ENCODE assay signal across 1 cellular context in the genomic region with DNA sequence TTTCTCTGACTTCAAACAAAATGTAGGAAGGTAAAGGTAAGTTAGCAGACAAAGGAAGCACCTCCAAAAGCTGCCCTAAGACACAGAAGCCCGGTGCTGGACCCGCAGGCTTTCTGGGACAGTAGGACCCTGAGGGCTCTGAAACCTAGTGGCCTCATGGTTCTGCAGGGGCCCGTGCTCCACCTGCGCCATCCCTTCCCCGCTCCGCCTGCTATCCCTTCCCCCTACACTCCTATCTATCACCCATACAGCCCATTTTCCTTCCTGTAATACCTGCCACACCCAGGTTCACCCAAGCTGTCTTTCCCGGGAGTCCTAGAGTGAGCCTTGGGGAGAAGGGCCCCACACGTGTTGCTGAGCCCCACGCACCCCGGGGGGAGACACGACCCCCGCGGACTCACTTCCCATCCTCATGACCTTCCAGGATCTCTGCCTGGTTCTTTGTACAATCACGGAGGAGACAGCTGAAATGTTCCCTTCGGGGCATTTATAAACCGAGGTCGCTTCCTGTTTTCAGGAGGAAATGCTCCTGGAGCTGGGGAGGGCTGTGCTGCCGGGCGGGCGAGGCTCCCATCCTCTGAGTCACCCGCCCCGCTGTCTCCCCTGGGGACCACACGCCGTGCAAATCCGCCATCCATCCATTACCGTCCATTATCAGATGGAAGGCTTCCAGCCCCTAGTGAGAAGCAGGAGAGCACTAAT.
A peak's percentile ranks its signal among the peaks of the same experiment; 100 is the strongest.
TF ChIP-seq lines count a peak whose summit lies in the region.

No MANE protein-coding gene starts in this region.

TF ChIP-seq in K562, 482 proteins besides CTCF, POLR2A, EP300 and RAD21 (continued from another document):
- TF ChIP-seq JUND (IDR thresholded peaks at IDR 0.05; ENCODE audit: borderline replicate concordance, low read depth, low read length): 0 out of 2 replicates have a peak, but pooled peaks have one; percentile 6
- TF ChIP-seq JUND (tag; IDR thresholded peaks at IDR 0.05; ENCODE audit: borderline replicate concordance, low read depth, low read length): no peak
- no peak for TF ChIP-seq ZNF561 (CRISPR knock-in tag; conservative IDR thresholded peaks at IDR 0.05)
- TF ChIP-seq CTBP1 (IDR thresholded peaks at IDR 0.05; ENCODE audit: borderline replicate concordance): peak; percentile 76
TF ChIP-seq in K562: peak in this region for 5.
